In genomic region chr1:203380395-203381150, GRCh38 we compare ENCODE assay signal across 1 cellular context.
TF ChIP-seq lines count a peak whose summit lies in the region.

No MANE protein-coding gene starts in this region.

TF ChIP-seq in GM12878, 131 proteins besides CTCF, POLR2A, EP300 and RAD21 (continued from another document):
- TF ChIP-seq SRF (IDR thresholded peaks at IDR 0.05; ENCODE audit: low read depth in 2 of 2, low read length in 2 of 2) = 0 out of 4 replicates have a peak, but pooled peaks of 1 of the 2 experiments have one; percentile 28
- TF ChIP-seq KLF5 (IDR thresholded peaks at IDR 0.05; ENCODE audit: partially characterized antibody) = no peak
- TF ChIP-seq RUNX3 (IDR thresholded peaks at IDR 0.05; ENCODE audit: low read length) = peak; percentile 24; the same call in 1 of the 2 replicates
- TF ChIP-seq SMAD5 (IDR thresholded peaks at IDR 0.05; ENCODE audit: low read depth) = no peak
- TF ChIP-seq, protein P1, sequence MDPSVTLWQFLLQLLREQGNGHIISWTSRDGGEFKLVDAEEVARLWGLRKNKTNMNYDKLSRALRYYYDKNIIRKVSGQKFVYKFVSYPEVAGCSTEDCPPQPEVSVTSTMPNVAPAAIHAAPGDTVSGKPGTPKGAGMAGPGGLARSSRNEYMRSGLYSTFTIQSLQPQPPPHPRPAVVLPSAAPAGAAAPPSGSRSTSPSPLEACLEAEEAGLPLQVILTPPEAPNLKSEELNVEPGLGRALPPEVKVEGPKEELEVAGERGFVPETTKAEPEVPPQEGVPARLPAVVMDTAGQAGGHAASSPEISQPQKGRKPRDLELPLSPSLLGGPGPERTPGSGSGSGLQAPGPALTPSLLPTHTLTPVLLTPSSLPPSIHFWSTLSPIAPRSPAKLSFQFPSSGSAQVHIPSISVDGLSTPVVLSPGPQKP (IDR thresholded peaks at IDR 0.05; ENCODE audit: low read depth, low read length) = 0 out of 2 replicates have a peak, but pooled peaks have one; percentile 29
